In genomic region chr14:100636559-100636958, GRCh38 we compare ENCODE assay signal across 27 cellular contexts.
"Had no signal": no experiment of that assay in that cellular context is flagged by ENCODE, and none has a peak within 500 bp of the region (broad histone marks: within the 10 kb centered on the region; RNA-seq: fewer than 3 reads in every experiment).

No MANE protein-coding gene starts in this region.

- H3K27ac Mint-ChIP-seq: activated CD4-positive, alpha-beta memory T cell treated with anti-CD3 and anti-CD28 coated beads for 36 hours; activated CD4-positive, alpha-beta T cell treated with anti-CD3 and anti-CD28 coated beads, Interleukin-2, amount 10 ng/mL, durations not matched to agents 24 days and 14 days; activated naive CD8-positive, alpha-beta T cell treated with anti-CD3 and anti-CD28 coated beads for 36 hours; T-helper 2 cell treated with Interferon-gamma antibody and Interleukin-4, amounts not matched to agents 5 μg/mL and 100 μg/mL, for 36 hours had no signal

- H3K27me3 Mint-ChIP-seq: activated naive CD8-positive, alpha-beta T cell treated with anti-CD3 and anti-CD28 coated beads for 36 hours had no signal

- H3K27ac ChIP-seq: KMS-11, Peyer's patch, RWPE1, SJCRH30 had no signal

- H3K9me3 ChIP-seq: Peyer's patch, SK-N-SH had no signal

- H3K9ac ChIP-seq: KMS-11, SK-N-SH had no signal

- H3K4me3 ChIP-seq: Peyer's patch, SJCRH30 had no signal

- H3K27me3 ChIP-seq: Peyer's patch, SJCRH30 had no signal

- H3K4me2 ChIP-seq: KMS-11, SK-N-SH had no signal

- H3K36me3 ChIP-seq: Peyer's patch, SJCRH30 had no signal

- ATAC-seq: activated T-cell treated with anti-CD3 and anti-CD28 coated beads, Interleukin-2, amount 50 U/mL, for 4 hours had no signal

- DNase-seq: activated CD4-positive, alpha-beta memory T cell treated with anti-CD3 and anti-CD28 coated beads for 36 hours; activated CD4-positive, alpha-beta T cell treated with anti-CD3 and anti-CD28 coated beads, Interleukin-2, amount 10 ng/mL, durations not matched to agents 24 days and 14 days; activated CD4-positive, CD25-positive, alpha-beta regulatory T cell treated with anti-CD3 and anti-CD28 coated beads, Interleukin-2, amount 50 U/mL, for 72 hours; activated CD8-positive, alpha-beta memory T cell treated with anti-CD3 and anti-CD28 coated beads for 24 hours; activated effector memory CD4-positive, alpha-beta T cell treated with anti-CD3 and anti-CD28 coated beads, Interleukin-2, amount 50 U/mL, for 16 hours; activated naive CD4-positive, alpha-beta T cell treated with Interleukin-2 at 50 U/mL for 16 hours; activated naive CD8-positive, alpha-beta T cell treated with anti-CD3 and anti-CD28 coated beads for 36 hours; activated T-cell treated with anti-CD3 and anti-CD28 coated beads, Interleukin-2, amount 50 U/mL, for 4 hours; NCI-H1092; NCI-H1417; NCI-H1694; NCI-H2029; NCI-H2107; NCI-H2171 treated with DMSO at 0.1 percent for 48 hours; NCI-H345; NCI-H510A; NCI-H526 treated with DMSO at 0.1 percent for 48 hours; NCI-H82; NK-92 treated with Interleukin-12 subunit alpha and Interleukin-12 subunit beta, amount 100 ng/mL, for 24 hours; OCI-M1; Peyer's patch; Right ventricle myocardium superior; SJCRH30; SK-N-SH had no signal

- H3K9me3 Mint-ChIP-seq: activated CD4-positive, alpha-beta memory T cell treated with anti-CD3 and anti-CD28 coated beads for 36 hours; activated CD4-positive, alpha-beta T cell treated with anti-CD3 and anti-CD28 coated beads, Interleukin-2, amount 10 ng/mL, durations not matched to agents 24 days and 14 days; activated naive CD8-positive, alpha-beta T cell treated with anti-CD3 and anti-CD28 coated beads for 36 hours; activated T-cell treated with anti-CD3 and anti-CD28 coated beads, Interleukin-2, amount 50 U/mL, for 4 hours; T-helper 2 cell treated with Interferon-gamma antibody and Interleukin-4, amounts not matched to agents 5 μg/mL and 100 μg/mL, for 36 hours had no signal

- H3K4me3 Mint-ChIP-seq: activated CD4-positive, alpha-beta memory T cell treated with anti-CD3 and anti-CD28 coated beads for 36 hours; activated CD4-positive, alpha-beta T cell treated with anti-CD3 and anti-CD28 coated beads, Interleukin-2, amount 10 ng/mL, durations not matched to agents 24 days and 14 days; activated naive CD8-positive, alpha-beta T cell treated with anti-CD3 and anti-CD28 coated beads for 36 hours; activated T-cell treated with anti-CD3 and anti-CD28 coated beads, Interleukin-2, amount 50 U/mL, for 4 hours; T-helper 2 cell treated with Interferon-gamma antibody and Interleukin-4, amounts not matched to agents 5 μg/mL and 100 μg/mL, for 36 hours had no signal

- H3K36me3 Mint-ChIP-seq: activated CD4-positive, alpha-beta memory T cell treated with anti-CD3 and anti-CD28 coated beads for 36 hours; activated naive CD8-positive, alpha-beta T cell treated with anti-CD3 and anti-CD28 coated beads for 36 hours had no signal
